15 cellular contexts compared by ENCODE assay signal in genomic region chr7:13856012-13856411, GRCh38.
DNase-seq lines count a peak whose midpoint lies in the region; ATAC-seq lines count a peak whose summit lies in the region.
"Had no signal": no experiment of that assay in that cellular context is flagged by ENCODE, and none has a peak within 500 bp of the region (broad histone marks: within the 10 kb centered on the region; RNA-seq: fewer than 3 reads in every experiment).

No MANE protein-coding gene starts in this region.

- peak; percentile 52 for DNase-seq in NCI-H748 (lab: John Stamatoyannopoulos, UW; ENCODE audit: unreplicated experiment)
- no peak for DNase-seq in NCI-H748 treated with DMSO at 0.1 percent for 48 hours (lab: John Stamatoyannopoulos, UW)
- no peak for DNase-seq in Right ventricle myocardium superior
- DNase-seq in left cardiac atrium, result no peak
- peak; percentile 9 for DNase-seq in COR-L47 (lab: John Stamatoyannopoulos, UW)
- DNase-seq in NCI-H69 (lab: John Stamatoyannopoulos, UW), result peak; percentile 57
- DNase-seq: CD4-positive, CD25-positive, alpha-beta regulatory T cell; CD8-positive, alpha-beta T cell; DMS53; DMS79 treated with DMSO at 0.1 percent for 48 hours; GF-D8; H9 had no signal

- ATAC-seq in Right ventricle myocardium superior (ENCODE audit: poor library complexity), result peak; percentile 83
- no peak for ATAC-seq in left cardiac atrium
- ATAC-seq in HG02759 (IDR thresholded peaks at IDR 0.05; ENCODE audit: unreplicated experiment), result no peak
- ATAC-seq: CD8-positive, alpha-beta T cell; GM23338; HCT116 had no signal

- intact Hi-C loops in Right ventricle myocardium superior (cut with DNase I), result no loop called here
- intact Hi-C loops in left cardiac atrium (cut with DNase I), result no loop called here

Comparison
In these comparisons a context has a peak if more than half of its experiments do, and no peak if none do; other contexts are left out.
1. DNase-seq: peak in NCI-H748 (single experiment), COR-L47 (single experiment) and NCI-H69 (single experiment); none in NCI-H748 treated with DMSO at 0.1 percent for 48 hours (single experiment), Right ventricle myocardium superior (single experiment) and left cardiac atrium (single experiment).